Comparison of ENCODE assay signal across 1 cellular context in genomic region chr1:31955917-31956736, GRCh38.
A peak's percentile ranks its signal among the peaks of the same experiment; 100 is the strongest.
TF ChIP-seq lines count a peak whose summit lies in the region.

No MANE protein-coding gene starts in this region.

TF ChIP-seq in K562, 482 proteins besides CTCF, POLR2A, EP300 and RAD21 (continued from another document and continues in another):
- TF ChIP-seq NKRF (IDR thresholded peaks at IDR 0.05; ENCODE audit: borderline replicate concordance) (no peak), ZNF785 (CRISPR knock-in tag; IDR thresholded peaks at IDR 0.05) (no peak), ZNF24 (IDR thresholded peaks at IDR 0.05) (no peak; the same call in 1 of the 2 replicates), TBL1XR1 (IDR thresholded peaks at IDR 0.05; ENCODE audit: low read length in 2 of 2) (peak in 1 of 2 experiments; percentile 92; a peak in 3 of 4 replicates), CHD4 (IDR thresholded peaks at IDR 0.05; ENCODE audit: insufficient read depth, insufficient replicate concordance, low read depth, low read length, poor library complexity, severe bottlenecking) (no peak), TCF7L2 (IDR thresholded peaks at IDR 0.05; ENCODE audit: low read depth, low read length) (no peak), ASH1L (IDR thresholded peaks at IDR 0.05; ENCODE audit: borderline replicate concordance, low read depth, partially characterized antibody) (no peak), DACH1 (IDR thresholded peaks at IDR 0.05; ENCODE audit: partially characterized antibody) (peak; percentile 32), TAF9B (IDR thresholded peaks at IDR 0.05; ENCODE audit: partially characterized antibody) (peak; percentile 75), ZNF695 (CRISPR knock-in tag; IDR thresholded peaks at IDR 0.05) (no peak), RUNX1 (IDR thresholded peaks at IDR 0.05; ENCODE audit: low read depth) (no peak), CTBP1 (IDR thresholded peaks at IDR 0.05; ENCODE audit: borderline replicate concordance) (peak; percentile 90), ZBTB8A (IDR thresholded peaks at IDR 0.05; ENCODE audit: partially characterized antibody) (no peak), ZHX1 (conservative IDR thresholded peaks at IDR 0.05; ENCODE audit: low read length) (no peak; the same call in 1 of the 2 replicates), PHF21A (IDR thresholded peaks at IDR 0.05; ENCODE audit: borderline replicate concordance, low read depth) (peak; percentile 36; the same call in 1 of the 2 replicates), GTF2A2 (tag; IDR thresholded peaks at IDR 0.05) (no peak), NR4A1 (CRISPR knock-in tag; IDR thresholded peaks at IDR 0.05) (no peak), NR4A1 (tag; IDR thresholded peaks at IDR 0.05) (no peak), ARNT (IDR thresholded peaks at IDR 0.05) (peak in 1 of 2 experiments; percentile 47; a peak in 2 of 4 replicates), STAT5A (IDR thresholded peaks at IDR 0.05; ENCODE audit: borderline replicate concordance, low read length) (no peak), SNRNP70 (optimal IDR thresholded peaks at IDR 0.05; ENCODE audit: low read depth, low read length) (no peak), FIP1L1 (IDR thresholded peaks at IDR 0.05; ENCODE audit: low read depth, low read length, poor library complexity, severe bottlenecking) (no peak), RBM25 (IDR thresholded peaks at IDR 0.05; ENCODE audit: low read depth, low read length, severe bottlenecking) (no peak), PBX2 (CRISPR knock-in tag; IDR thresholded peaks at IDR 0.05; ENCODE audit: low read depth) (no peak), PBX2 (tag; conservative IDR thresholded peaks at IDR 0.05; ENCODE audit: low read depth) (peak; percentile 75), NEUROD1 (IDR thresholded peaks at IDR 0.05; ENCODE audit: borderline replicate concordance, low read depth, low read length, partially characterized antibody) (peak; percentile 83), MYBL2 (IDR thresholded peaks at IDR 0.05; ENCODE audit: low read depth) (no peak), MYBL2 (CRISPR knock-in tag; IDR thresholded peaks at IDR 0.05; ENCODE audit: borderline replicate concordance) (no peak), ZNF184 (CRISPR knock-in tag; IDR thresholded peaks at IDR 0.05) (no peak), ESRRB (CRISPR knock-in tag; IDR thresholded peaks at IDR 0.05; ENCODE audit: borderline replicate concordance) (no peak), TFAM (CRISPR knock-in tag; conservative IDR thresholded peaks at IDR 0.05) (no peak), ELF2 (CRISPR knock-in tag; IDR thresholded peaks at IDR 0.05) (no peak), SFPQ (IDR thresholded peaks at IDR 0.05; ENCODE audit: low read depth, low read length) (no peak), ZFP36 (IDR thresholded peaks at IDR 0.05; ENCODE audit: low read depth, low read length, partially characterized antibody) (no peak), BRD9 (IDR thresholded peaks at IDR 0.05; ENCODE audit: low read depth, partially characterized antibody) (peak; percentile 67), GTF3C2 (IDR thresholded peaks at IDR 0.05; ENCODE audit: borderline replicate concordance, extremely low read depth, insufficient read length) (no peak), ZNF583 (CRISPR knock-in tag; IDR thresholded peaks at IDR 0.05) (no peak; the same call in none of the 2 replicates), NR1H2 (CRISPR knock-in tag; IDR thresholded peaks at IDR 0.05) (no peak), FOXK2 (conservative IDR thresholded peaks at IDR 0.05 in 1 of 2, IDR thresholded peaks at IDR 0.05 in 1 of 2; ENCODE audit: low read depth in 2 of 2) (peak; percentile 30 to 39), ZNF699 (CRISPR knock-in tag; IDR thresholded peaks at IDR 0.05; ENCODE audit: insufficient replicate concordance) (no peak), CREB3 (tag; conservative IDR thresholded peaks at IDR 0.05; ENCODE audit: low read depth) (no peak; the same call in 1 of the 2 replicates), CCNT2 (IDR thresholded peaks at IDR 0.05; ENCODE audit: borderline replicate concordance, extremely low read depth, insufficient read length, low read depth, low read length) (peak; percentile 76), ELF1 (tag; IDR thresholded peaks at IDR 0.05) (no peak), HNRNPLL (IDR thresholded peaks at IDR 0.05; ENCODE audit: low read depth, low read length, poor library complexity, severe bottlenecking) (no peak), NCOA2 (IDR thresholded peaks at IDR 0.05; ENCODE audit: partially characterized antibody in 2 of 2) (no peak)
- TF ChIP-seq, protein P1, sequence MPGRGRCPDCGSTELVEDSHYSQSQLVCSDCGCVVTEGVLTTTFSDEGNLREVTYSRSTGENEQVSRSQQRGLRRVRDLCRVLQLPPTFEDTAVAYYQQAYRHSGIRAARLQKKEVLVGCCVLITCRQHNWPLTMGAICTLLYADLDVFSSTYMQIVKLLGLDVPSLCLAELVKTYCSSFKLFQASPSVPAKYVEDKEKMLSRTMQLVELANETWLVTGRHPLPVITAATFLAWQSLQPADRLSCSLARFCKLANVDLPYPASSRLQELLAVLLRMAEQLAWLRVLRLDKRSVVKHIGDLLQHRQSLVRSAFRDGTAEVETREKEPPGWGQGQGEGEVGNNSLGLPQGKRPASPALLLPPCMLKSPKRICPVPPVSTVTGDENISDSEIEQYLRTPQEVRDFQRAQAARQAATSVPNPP (IDR thresholded peaks at IDR 0.05; ENCODE audit: borderline replicate concordance, insufficient read depth, insufficient read length) = no peak
- TF ChIP-seq, protein P2, sequence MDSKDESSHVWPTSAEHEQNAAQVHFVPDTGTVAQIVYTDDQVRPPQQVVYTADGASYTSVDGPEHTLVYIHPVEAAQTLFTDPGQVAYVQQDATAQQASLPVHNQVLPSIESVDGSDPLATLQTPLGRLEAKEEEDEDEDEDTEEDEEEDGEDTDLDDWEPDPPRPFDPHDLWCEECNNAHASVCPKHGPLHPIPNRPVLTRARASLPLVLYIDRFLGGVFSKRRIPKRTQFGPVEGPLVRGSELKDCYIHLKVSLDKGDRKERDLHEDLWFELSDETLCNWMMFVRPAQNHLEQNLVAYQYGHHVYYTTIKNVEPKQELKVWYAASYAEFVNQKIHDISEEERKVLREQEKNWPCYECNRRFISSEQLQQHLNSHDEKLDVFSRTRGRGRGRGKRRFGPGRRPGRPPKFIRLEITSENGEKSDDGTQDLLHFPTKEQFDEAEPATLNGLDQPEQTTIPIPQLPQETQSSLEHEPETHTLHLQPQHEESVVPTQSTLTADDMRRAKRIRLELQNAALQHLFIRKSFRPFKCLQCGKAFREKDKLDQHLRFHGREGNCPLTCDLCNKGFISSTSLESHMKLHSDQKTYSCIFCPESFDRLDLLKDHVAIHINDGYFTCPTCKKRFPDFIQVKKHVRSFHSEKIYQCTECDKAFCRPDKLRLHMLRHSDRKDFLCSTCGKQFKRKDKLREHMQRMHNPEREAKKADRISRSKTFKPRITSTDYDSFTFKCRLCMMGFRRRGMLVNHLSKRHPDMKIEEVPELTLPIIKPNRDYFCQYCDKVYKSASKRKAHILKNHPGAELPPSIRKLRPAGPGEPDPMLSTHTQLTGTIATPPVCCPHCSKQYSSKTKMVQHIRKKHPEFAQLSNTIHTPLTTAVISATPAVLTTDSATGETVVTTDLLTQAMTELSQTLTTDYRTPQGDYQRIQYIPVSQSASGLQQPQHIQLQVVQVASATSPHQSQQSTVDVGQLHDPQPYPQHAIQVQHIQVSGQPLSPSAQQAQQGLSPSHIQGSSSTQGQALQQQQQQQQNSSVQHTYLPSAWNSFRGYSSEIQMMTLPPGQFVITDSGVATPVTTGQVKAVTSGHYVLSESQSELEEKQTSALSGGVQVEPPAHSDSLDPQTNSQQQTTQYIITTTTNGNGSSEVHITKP (IDR thresholded peaks at IDR 0.05; ENCODE audit: partially characterized antibody) = peak; percentile 86
